In genomic region chr6:27187546-27188205, GRCh38 we compare ENCODE assay signal across 8 cellular contexts. TPM values are rescaled to one million over a fixed set of nuclear protein-coding genes. Genes with fewer than 3 reads are reported as not detected.
A peak's percentile ranks its signal among the peaks of the same experiment; 100 is the strongest.
DNase-seq lines count a peak whose midpoint lies in the region; ATAC-seq, FAIRE-seq and TF ChIP-seq lines count a peak whose summit lies in the region.
"Not testable (repeated sequence)": the region's sequence is repeated elsewhere in the genome, so short reads cannot be mapped to it uniquely, and the experiment has no call there.

No MANE protein-coding gene starts in this region.

- H3K27ac ChIP-seq in 22Rv1 = peak overlapping the region; percentile 86
- H3K27ac ChIP-seq in gastrocnemius medialis = peak overlapping the region in 2 of 4 donors; percentile 59 to 63

- TF ChIP-seq CTCF in 22Rv1 (IDR thresholded peaks at IDR 0.05); GM12864 (IDR thresholded peaks at IDR 0.05; ENCODE audit: low read depth, low read length, missing control alignments); bronchial epithelial cell (IDR thresholded peaks at IDR 0.05; ENCODE audit: insufficient read depth, low read length, severe bottlenecking); gastrocnemius medialis (IDR thresholded peaks at IDR 0.05 in 4 of 5, conservative IDR thresholded peaks at IDR 0.05 in 1 of 5): not testable (repeated sequence)

- ATAC-seq in Right ventricle myocardium superior (ENCODE audit: poor library complexity) = peak; percentile 25
- ATAC-seq in gastrocnemius medialis = not testable (repeated sequence)

- not testable (repeated sequence) for TF ChIP-seq POLR2A in gastrocnemius medialis (IDR thresholded peaks at IDR 0.05)

- in situ Hi-C loops in gastrocnemius medialis (cut with MboI; ENCODE audit: low sequenced_read_pairs in 4 of 4) = loop anchor here in 1 of 4 donors (25.0 kb wide), 1 partner anchor 325 kb away; no protein-coding TSS in a partner anchor

- peaks cover 16% of the 10 kb centered on the region for H3K4me1 Mint-ChIP-seq in activated CD4-positive, alpha-beta T cell treated with anti-CD3 and anti-CD28 coated beads, Interleukin-2, amount 10 ng/mL, durations not matched to agents 7 days and 5 days

- intact Hi-C loops in Right ventricle myocardium superior (cut with DNase I) (loop anchor here (10.0 kb wide), 1 partner anchor 287 kb away; the partner anchor contains the start of gene ZNF184), gastrocnemius medialis (cut with DNase I; ENCODE audit: low total_unique reads) (loop anchor here (2.0 kb wide), 1 partner anchor 565 kb away; no protein-coding TSS in a partner anchor)

- FAIRE-seq in bronchial epithelial cell (lab: Jason Lieb, UNC) = not testable (repeated sequence)

- H3K4me3 ChIP-seq in GM12864 (ENCODE audit: low read depth, low read length) = peak overlapping the region; percentile 80
- H3K4me3 ChIP-seq in NT2/D1 (ENCODE audit: insufficient read length, low read depth) = peak overlapping the region; percentile 27
- H3K4me3 ChIP-seq in bronchial epithelial cell (ENCODE audit: low read depth, low read length) = peak overlapping the region; percentile 71
- H3K4me3 ChIP-seq in mononuclear cell (ENCODE audit: low read length) = peak overlapping the region; percentile 57
- peak overlapping the region; percentile 61 to 75 (median 70) for H3K4me3 ChIP-seq in gastrocnemius medialis

- not testable (repeated sequence) for H3K9me3 ChIP-seq in NT2/D1 (ENCODE audit: insufficient read depth, low read length); mononuclear cell (ENCODE audit: low read depth, low read length); gastrocnemius medialis

- H3K36me3 Mint-ChIP-seq in activated CD4-positive, alpha-beta T cell treated with anti-CD3 and anti-CD28 coated beads, Interleukin-2, amount 10 ng/mL, durations not matched to agents 7 days and 5 days (ENCODE audit: low read depth) = not testable (repeated sequence)

- H3K27me3 ChIP-seq in NT2/D1 (ENCODE audit: insufficient read depth, insufficient read length); bronchial epithelial cell (ENCODE audit: control insufficient read depth, insufficient read depth, low read length); mononuclear cell (ENCODE audit: insufficient read depth, low read length); gastrocnemius medialis: not testable (repeated sequence)

- CTCF ChIA-PET in activated CD4-positive, alpha-beta T cell treated with anti-CD3 and anti-CD28 coated beads, Interleukin-2, amount 10 ng/mL, durations not matched to agents 7 days and 5 days (lab: Charles Lee) = interaction anchor here (0.8 to 1.2 kb wide), 2 partner anchors 61 to 607 kb away, joined by 4 read pairs; no protein-coding TSS in a partner anchor

- H3K9ac ChIP-seq in NT2/D1 (ENCODE audit: insufficient read length, low read depth) = peak overlapping the region; percentile 64

- H3K4me1 ChIP-seq in NT2/D1 (ENCODE audit: insufficient read depth, insufficient read length); gastrocnemius medialis: not testable (repeated sequence)
- peaks cover 15% of the 10 kb centered on the region for H3K4me1 ChIP-seq in mononuclear cell (ENCODE audit: insufficient read depth, low read length)

- H3K9me3 Mint-ChIP-seq in activated CD4-positive, alpha-beta T cell treated with anti-CD3 and anti-CD28 coated beads, Interleukin-2, amount 10 ng/mL, durations not matched to agents 7 days and 5 days = not testable (repeated sequence)

- not testable (repeated sequence) for DNase-seq in GM12864 (ENCODE audit: low read depth); NT2/D1 (ENCODE audit: low read depth, low spot score); activated CD4-positive, alpha-beta T cell treated with anti-CD3 and anti-CD28 coated beads, Interleukin-2, amount 10 ng/mL, durations not matched to agents 7 days and 5 days; Right ventricle myocardium superior; gastrocnemius medialis
- DNase-seq in bronchial epithelial cell (ENCODE audit: low read depth) = peak; percentile 11

- not testable (repeated sequence) for H3K27me3 Mint-ChIP-seq in activated CD4-positive, alpha-beta T cell treated with anti-CD3 and anti-CD28 coated beads, Interleukin-2, amount 10 ng/mL, durations not matched to agents 7 days and 5 days

- peak overlapping the region; percentile 83 for H3K4me3 Mint-ChIP-seq in activated CD4-positive, alpha-beta T cell treated with anti-CD3 and anti-CD28 coated beads, Interleukin-2, amount 10 ng/mL, durations not matched to agents 7 days and 5 days

- H3K36me3 ChIP-seq in NT2/D1 (ENCODE audit: insufficient read depth, insufficient read length, low read length); bronchial epithelial cell (ENCODE audit: control insufficient read depth, insufficient read depth, low read length); gastrocnemius medialis: not testable (repeated sequence)

- H3K27ac Mint-ChIP-seq in activated CD4-positive, alpha-beta T cell treated with anti-CD3 and anti-CD28 coated beads, Interleukin-2, amount 10 ng/mL, durations not matched to agents 7 days and 5 days = peak overlapping the region; percentile 77

- POLR2A ChIA-PET in activated CD4-positive, alpha-beta T cell treated with anti-CD3 and anti-CD28 coated beads, Interleukin-2, amount 10 ng/mL, durations not matched to agents 7 days and 5 days (lab: Charles Lee) = not testable (repeated sequence)

RNA-seq across cellular contexts. Expression of gene PRSS16, which starts 59.8 kb away (rescaled TPM):
- total RNA-seq in activated CD4-positive, alpha-beta T cell treated with anti-CD3 and anti-CD28 coated beads, Interleukin-2, amount 10 ng/mL, durations not matched to agents 7 days and 5 days = 1 to 10 TPM; 1.1 to 1.5 TPM
- total RNA-seq in bronchial epithelial cell (4.5 and 15.1 TPM in 2 replicates), Right ventricle myocardium superior (not detected), mononuclear cell (0.42 TPM), gastrocnemius medialis (not detected)

Comparison
In these comparisons a context has a peak if more than half of its experiments do, and no peak if none do; other contexts are left out.
1. H3K4me3 ChIP-seq: peak in every context shown above with its lines; median percentile 80 in GM12864; 71 in bronchial epithelial cell; 70 in gastrocnemius medialis; 57 in mononuclear cell; 27 in NT2/D1.